In the genomic region with DNA sequence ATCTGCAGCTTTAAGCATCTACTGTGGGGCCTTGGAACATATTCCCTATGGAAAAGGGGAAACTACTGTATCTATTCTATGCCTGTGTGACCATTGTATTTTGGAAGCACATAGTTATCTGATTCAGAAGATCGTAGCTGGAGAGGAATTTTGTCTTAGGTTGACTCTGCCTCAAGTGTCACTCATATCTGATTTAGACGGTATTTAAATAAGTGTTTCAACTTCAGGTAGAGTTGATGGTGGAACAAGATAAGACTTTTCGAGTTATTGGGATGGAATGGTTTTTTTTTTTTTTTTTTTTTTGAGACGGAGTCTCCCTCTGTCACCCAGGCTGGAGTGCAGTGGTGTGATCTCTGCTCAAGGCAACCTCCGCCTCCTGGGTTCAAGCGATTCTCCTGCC, we compare ENCODE assay signal across 8 cellular contexts.
"Had no signal": no experiment of that assay in that cellular context is flagged by ENCODE, and none has a peak within 500 bp of the region (broad histone marks: within the 10 kb centered on the region; RNA-seq: fewer than 3 reads in every experiment).

No MANE protein-coding gene starts in this region.

- H3K27me3 Mint-ChIP-seq: IgD-negative memory B cell had no signal

- H3K9me3 Mint-ChIP-seq: IgD-negative memory B cell had no signal

- H3K27ac Mint-ChIP-seq: IgD-negative memory B cell had no signal

- H3K4me3 Mint-ChIP-seq: IgD-negative memory B cell had no signal

- H3K9ac ChIP-seq: KMS-11 had no signal

- H3K4me3 ChIP-seq: K562 had no signal

- H3K27ac ChIP-seq: HL-60, KMS-11 had no signal

- DNase-seq: IMR-90, KBM-7, KG1 had no signal

- H3K4me2 ChIP-seq: KMS-11 had no signal

- H3K4me1 Mint-ChIP-seq: IgD-negative memory B cell had no signal

- ATAC-seq: HepG2, K562 had no signal
